14 cellular contexts compared by ENCODE assay signal in the genomic region with DNA sequence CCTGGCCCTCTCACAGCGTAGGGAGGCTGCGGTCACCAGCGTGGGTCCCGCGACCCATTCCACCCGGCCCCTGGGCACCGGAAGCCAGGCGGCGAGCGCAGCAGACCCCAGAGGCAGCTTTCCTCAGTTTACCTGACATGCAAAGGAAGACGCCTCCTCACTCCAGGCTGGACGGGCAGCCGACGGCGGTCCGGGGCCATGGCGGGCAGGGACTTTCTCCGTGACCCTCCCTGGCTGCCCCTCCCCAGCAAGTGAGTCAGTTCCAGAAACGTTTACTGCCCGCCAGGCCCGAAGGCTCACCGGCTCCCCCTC. TPM values are rescaled to one million over a fixed set of nuclear protein-coding genes. Genes with fewer than 3 reads are reported as not detected.
DNase-seq lines count a peak whose midpoint lies in the region; ATAC-seq and TF ChIP-seq lines count a peak whose summit lies in the region.
"Had no signal": no experiment of that assay in that cellular context is flagged by ENCODE, and none has a peak within 500 bp of the region (broad histone marks: within the 10 kb centered on the region; RNA-seq: fewer than 3 reads in every experiment).

No MANE protein-coding gene starts in this region.

- peaks cover 12% of the 10 kb centered on the region for H3K27me3 Mint-ChIP-seq in glutamatergic neuron (ENCODE audit: unreplicated experiment)
- H3K27me3 Mint-ChIP-seq: activated naive CD8-positive, alpha-beta T cell; stimulated activated memory B cell treated with anti-CD40 and anti-IgM and Interleukin-4, amounts not matched to agents 10 μg/mL and 1 μg/mL and 100 μg/mL, for 72 hours had no signal

- no peaks in the 10 kb centered on the region for H3K27me3 ChIP-seq in RWPE2 (ENCODE audit: insufficient read depth, poor library complexity, severe bottlenecking)
- H3K27me3 ChIP-seq in muscle layer of duodenum (ENCODE audit: low read depth, low read length), result no peaks in the 10 kb centered on the region
- H3K27me3 ChIP-seq in upper lobe of right lung, result no peaks in the 10 kb centered on the region

- TF ChIP-seq CTCF in RWPE2 (IDR thresholded peaks at IDR 0.05; ENCODE audit: poor library complexity, severe bottlenecking) (no peak), epithelial cell of proximal tubule (conservative IDR thresholded peaks at IDR 0.05; ENCODE audit: low read depth, low read length) (no peak), upper lobe of right lung (IDR thresholded peaks at IDR 0.05) (no peak), glutamatergic neuron (IDR thresholded peaks at IDR 0.05; ENCODE audit: partially characterized antibody, unreplicated experiment) (no peak), foreskin fibroblast (IDR thresholded peaks at IDR 0.05; ENCODE audit: low read depth, low read length) (no peak)

- H3K4me1 Mint-ChIP-seq in glutamatergic neuron (ENCODE audit: low read depth, unreplicated experiment), result peaks cover 17% of the 10 kb centered on the region

- no peak for ATAC-seq in RWPE2 (ENCODE audit: low read depth)
- ATAC-seq in upper lobe of right lung, result no peak
- no peak for ATAC-seq in HG03469 (IDR thresholded peaks at IDR 0.05; ENCODE audit: unreplicated experiment)
- ATAC-seq: stimulated activated memory B cell treated with anti-CD40 and anti-IgM and Interleukin-4, amounts not matched to agents 10 μg/mL and 1 μg/mL and 100 μg/mL, for 72 hours had no signal

- peaks cover 21% of the 10 kb centered on the region for H3K4me1 ChIP-seq in RWPE2 (ENCODE audit: insufficient read depth, poor library complexity, severe bottlenecking)
- H3K4me1 ChIP-seq in muscle layer of duodenum (ENCODE audit: control insufficient read depth in 1 of 2, insufficient read depth in 2 of 2, low read length in 2 of 2), result peaks cover 2 to 48% of the 10 kb centered on the region in 2 donors
- H3K4me1 ChIP-seq in upper lobe of right lung, result peaks cover 55% of the 10 kb centered on the region

- peaks cover 9% of the 10 kb centered on the region for H3K36me3 Mint-ChIP-seq in glutamatergic neuron (ENCODE audit: unreplicated experiment)

- H3K27ac Mint-ChIP-seq in glutamatergic neuron (ENCODE audit: unreplicated experiment), result no peak overlapping the region
- H3K27ac Mint-ChIP-seq: activated naive CD8-positive, alpha-beta T cell; stimulated activated memory B cell treated with anti-CD40 and anti-IgM and Interleukin-4, amounts not matched to agents 10 μg/mL and 1 μg/mL and 100 μg/mL, for 72 hours; T-helper 1 cell treated with Interleukin-12 subunit alpha and Interleukin-12 subunit beta and Interleukin-4 antibody, amounts not matched to agents 30 μg/mL and 1 μg/mL, for 36 hours had no signal

- DNase-seq in RWPE2 (ENCODE audit: low spot score) (no peak), epithelial cell of proximal tubule (ENCODE audit: low read depth) (no peak), upper lobe of right lung (no peak), glutamatergic neuron (no peak), foreskin fibroblast (no peak), HUDEP-2 (lab: John Stamatoyannopoulos, UW; ENCODE audit: unreplicated experiment in 76 of 76) (no peak)
- DNase-seq: activated CD8-positive, alpha-beta memory T cell treated with anti-CD3 and anti-CD28 coated beads for 24 hours; H7; NCI-H187 treated with DMSO at 0.1 percent for 48 hours had no signal

- H3K27ac ChIP-seq in RWPE2 (ENCODE audit: poor library complexity, severe bottlenecking) (peak overlapping the region; percentile 95), muscle layer of duodenum (ENCODE audit: low read length) (peak overlapping the region; percentile 39), upper lobe of right lung (peak overlapping the region; percentile 78)

- intact Hi-C loops in upper lobe of right lung (cut with DNase I), result no loop called here

- H3K4me3 ChIP-seq in RWPE2 (ENCODE audit: severe bottlenecking) (peak overlapping the region; percentile 48), epithelial cell of proximal tubule (ENCODE audit: low read depth, low read length) (peak overlapping the region; percentile 48), muscle layer of duodenum (ENCODE audit: low read depth in 1 of 2, low read length in 2 of 2) (peak overlapping the region; percentile 16 to 56), upper lobe of right lung (peak overlapping the region; percentile 32), foreskin fibroblast (ENCODE audit: low read depth in 1 of 2, low read length in 2 of 2) (no peak overlapping the region)

- H3K9me3 ChIP-seq in RWPE2 (ENCODE audit: severe bottlenecking) (no peaks in the 10 kb centered on the region), muscle layer of duodenum (ENCODE audit: control insufficient read depth in 1 of 2, low read length in 2 of 2) (no peaks in the 10 kb centered on the region), upper lobe of right lung (no peaks in the 10 kb centered on the region)

- H3K9me3 Mint-ChIP-seq in glutamatergic neuron (ENCODE audit: unreplicated experiment), result peaks cover 16% of the 10 kb centered on the region
- H3K9me3 Mint-ChIP-seq: stimulated activated memory B cell treated with anti-CD40 and anti-IgM and Interleukin-4, amounts not matched to agents 10 μg/mL and 1 μg/mL and 100 μg/mL, for 72 hours; T-helper 1 cell treated with Interleukin-12 subunit alpha and Interleukin-12 subunit beta and Interleukin-4 antibody, amounts not matched to agents 30 μg/mL and 1 μg/mL, for 36 hours had no signal

- H3K4me3 Mint-ChIP-seq in glutamatergic neuron (ENCODE audit: unreplicated experiment), result no peak overlapping the region
- H3K4me3 Mint-ChIP-seq: activated naive CD8-positive, alpha-beta T cell; T-helper 1 cell treated with Interleukin-12 subunit alpha and Interleukin-12 subunit beta and Interleukin-4 antibody, amounts not matched to agents 30 μg/mL and 1 μg/mL, for 36 hours had no signal

- peaks cover 22% of the 10 kb centered on the region for H3K36me3 ChIP-seq in RWPE2 (ENCODE audit: low read depth)
- H3K36me3 ChIP-seq in muscle layer of duodenum (ENCODE audit: control insufficient read depth in 1 of 2, insufficient read depth in 2 of 2, low read length in 2 of 2), result peaks cover 0 to 11% of the 10 kb centered on the region in 2 donors
- peaks cover 8% of the 10 kb centered on the region for H3K36me3 ChIP-seq in upper lobe of right lung

RNA-seq across cellular contexts. Expression of a gene that starts 5.5 kb away (rescaled TPM):
- total RNA-seq in epithelial cell of proximal tubule, result 56.2 and 66.1 TPM in 2 replicates
- 125 TPM for total RNA-seq in upper lobe of right lung
- total RNA-seq in glutamatergic neuron (ENCODE audit: unreplicated experiment), result 65.5 TPM

RNA-seq across cellular contexts. Expression of a gene that starts 37.1 kb away (rescaled TPM):
- total RNA-seq in epithelial cell of proximal tubule (80.4 and 96.9 TPM in 2 replicates), upper lobe of right lung (51.8 TPM), glutamatergic neuron (ENCODE audit: unreplicated experiment) (48.2 TPM)

Comparison
In these comparisons a context has a peak if more than half of its experiments do, and no peak if none do; other contexts are left out.
1. H3K27ac ChIP-seq: peak in every context shown above with its lines; median percentile 95 in RWPE2; 78 in upper lobe of right lung; 39 in muscle layer of duodenum.
2. H3K4me3 ChIP-seq: peak in RWPE2 (single experiment), epithelial cell of proximal tubule (single experiment), muscle layer of duodenum (2 of 2) and upper lobe of right lung (single experiment); none in foreskin fibroblast (0 of 2).